Comparison of ENCODE assay signal across 19 cellular contexts in genomic region chr1:206500046-206500445, GRCh38.
"Had no signal": no experiment of that assay in that cellular context is flagged by ENCODE, and none has a peak within 500 bp of the region (broad histone marks: within the 10 kb centered on the region; RNA-seq: fewer than 3 reads in every experiment).

No MANE protein-coding gene starts in this region.

- H3K4me3 Mint-ChIP-seq: mesothelial cell of epicardium had no signal

- H3K36me3 Mint-ChIP-seq: mesothelial cell of epicardium had no signal

- H3K4me1 ChIP-seq: colonic mucosa had no signal

- H3K36me3 ChIP-seq: colonic mucosa, esophagus muscularis mucosa, gastroesophageal sphincter, lower lobe of right lung had no signal

- H3K27me3 ChIP-seq: colonic mucosa, dorsolateral prefrontal cortex, foreskin keratinocyte, heart left ventricle had no signal

- H3K9me3 Mint-ChIP-seq: mesothelial cell of epicardium had no signal

- H3K4me3 ChIP-seq: colonic mucosa, dorsolateral prefrontal cortex, esophagus muscularis mucosa, gastroesophageal sphincter, heart left ventricle, hepatocyte, left lung, lower lobe of right lung, mucosa of descending colon had no signal

- ATAC-seq: foreskin keratinocyte, gastroesophageal sphincter, heart left ventricle, left cardiac atrium, left lung, left ventricle myocardium superior, mucosa of descending colon had no signal

- DNase-seq: colonic mucosa; cortex of kidney; dermis blood vessel endothelial cell; dorsolateral prefrontal cortex; effector CD4-positive, alpha-beta T cell; effector memory CD4-positive, alpha-beta T cell; foreskin keratinocyte; hypothalamus; left cardiac atrium; left lung; left ventricle myocardium superior; mesenchymal stem cell had no signal

- H3K27ac ChIP-seq: colonic mucosa, dorsolateral prefrontal cortex, foreskin keratinocyte had no signal

- H3K9me3 ChIP-seq: colonic mucosa, esophagus muscularis mucosa, gastroesophageal sphincter, heart left ventricle, left lung, lower lobe of right lung, mucosa of descending colon had no signal
